17 cellular contexts compared by ENCODE assay signal in genomic region chr12:106743270-106743988, GRCh38. TPM values are rescaled to one million over a fixed set of nuclear protein-coding genes. Genes with fewer than 3 reads are reported as not detected.
DNase-seq lines count a peak whose midpoint lies in the region; ATAC-seq, FAIRE-seq and TF ChIP-seq lines count a peak whose summit lies in the region.
"Had no signal": no experiment of that assay in that cellular context is flagged by ENCODE, and none has a peak within 500 bp of the region (broad histone marks: within the 10 kb centered on the region; RNA-seq: fewer than 3 reads in every experiment).

No MANE protein-coding gene starts in this region.

- TF ChIP-seq POLR2A in H1 (IDR thresholded peaks at IDR 0.05; ENCODE audit: control extremely low read depth in 1 of 2, low read depth in 2 of 2, low read length in 2 of 2), result no peak

- H3K4me3 Mint-ChIP-seq in WTC11, result no peak overlapping the region
- no peak overlapping the region for H3K4me3 Mint-ChIP-seq in activated naive CD4-positive, alpha-beta T cell treated with anti-CD3 and anti-CD28 coated beads for 36 hours
- no peak overlapping the region for H3K4me3 Mint-ChIP-seq in activated CD4-positive, alpha-beta T cell treated with anti-CD3 and anti-CD28 coated beads, Interleukin-2, amount 10 ng/mL, durations not matched to agents 24 days and 14 days
- H3K4me3 Mint-ChIP-seq: CD8-positive, alpha-beta memory T cell had no signal

- no peaks in the 10 kb centered on the region for H3K27me3 Mint-ChIP-seq in WTC11 (ENCODE audit: low read depth)
- H3K27me3 Mint-ChIP-seq in activated naive CD4-positive, alpha-beta T cell treated with anti-CD3 and anti-CD28 coated beads for 36 hours (ENCODE audit: low read depth), result no peaks in the 10 kb centered on the region
- peaks cover 35% of the 10 kb centered on the region for H3K27me3 Mint-ChIP-seq in activated CD4-positive, alpha-beta T cell treated with anti-CD3 and anti-CD28 coated beads, Interleukin-2, amount 10 ng/mL, durations not matched to agents 24 days and 14 days

- no peak overlapping the region for H2BK120ac ChIP-seq in H1 (replicated peaks; ENCODE audit: low read depth, low read length)
- H2BK120ac ChIP-seq in neuronal stem cell (ENCODE audit: low read depth, low read length), result no peak overlapping the region

- H4K5ac ChIP-seq in H1 (ENCODE audit: insufficient read length, low read depth, low read length), result no peak overlapping the region

- H3K9ac ChIP-seq in H1 (replicated peaks in 1 of 4; ENCODE audit: extremely low read depth in 1 of 4, low read depth in 3 of 4, low read length in 3 of 4) (no peak overlapping the region), neuronal stem cell (ENCODE audit: low read depth, low read length, poor library complexity) (no peak overlapping the region)
- H3K9ac ChIP-seq: BLaER1 had no signal

- H3K23ac ChIP-seq in H1 (ENCODE audit: insufficient read length) (no peak overlapping the region), neuronal stem cell (ENCODE audit: low read depth, low read length, poor library complexity) (no peak overlapping the region)

- H3K4ac ChIP-seq in H1 (replicated peaks; ENCODE audit: insufficient read length, low read depth, low read length) (no peak overlapping the region), neuronal stem cell (ENCODE audit: low read length) (no peak overlapping the region)

- H2AK5ac ChIP-seq in H1 (ENCODE audit: low read depth, low read length) (no peak overlapping the region), neuronal stem cell (ENCODE audit: low read depth, low read length) (no peak overlapping the region)

- peaks cover 5% of the 10 kb centered on the region; the same call in 1 of the 2 replicates for H3K9me3 Mint-ChIP-seq in WTC11
- no peaks in the 10 kb centered on the region for H3K9me3 Mint-ChIP-seq in activated naive CD4-positive, alpha-beta T cell treated with anti-CD3 and anti-CD28 coated beads for 36 hours
- H3K9me3 Mint-ChIP-seq in activated CD4-positive, alpha-beta T cell treated with anti-CD3 and anti-CD28 coated beads, Interleukin-2, amount 10 ng/mL, durations not matched to agents 24 days and 14 days, result no peaks in the 10 kb centered on the region
- H3K9me3 Mint-ChIP-seq: CD8-positive, alpha-beta memory T cell had no signal

- H2BK15ac ChIP-seq in H1 (ENCODE audit: low read length) (no peak overlapping the region), neuronal stem cell (ENCODE audit: low read length) (no peak overlapping the region)

- H2BK20ac ChIP-seq in H1 (ENCODE audit: low read length), result no peak overlapping the region

- H3K4me2 ChIP-seq in H1 (ENCODE audit: insufficient read depth in 1 of 2, low read depth in 2 of 2, low read length in 2 of 2), result no peak overlapping the region
- H3K4me2 ChIP-seq in neuronal stem cell (ENCODE audit: insufficient read depth, low read length, poor library complexity, severe bottlenecking), result no peak overlapping the region
- H3K4me2 ChIP-seq: BLaER1 had no signal

- H3K27ac ChIP-seq in H1 (ENCODE audit: low read depth, low read length) (no peak overlapping the region), neuronal stem cell (replicated peaks; ENCODE audit: low read length) (peak overlapping the region; percentile 7)
- H3K27ac ChIP-seq: BLaER1 had no signal

- no peak overlapping the region for H2BK12ac ChIP-seq in H1 (ENCODE audit: low read depth, low read length)
- no peak overlapping the region for H2BK12ac ChIP-seq in neuronal stem cell (ENCODE audit: low read length)

- H3K4me1 Mint-ChIP-seq in WTC11, result peaks cover 49% of the 10 kb centered on the region
- peaks cover 16% of the 10 kb centered on the region for H3K4me1 Mint-ChIP-seq in activated naive CD4-positive, alpha-beta T cell treated with anti-CD3 and anti-CD28 coated beads for 36 hours (ENCODE audit: low read depth)
- peaks cover 13% of the 10 kb centered on the region for H3K4me1 Mint-ChIP-seq in activated CD4-positive, alpha-beta T cell treated with anti-CD3 and anti-CD28 coated beads, Interleukin-2, amount 10 ng/mL, durations not matched to agents 24 days and 14 days

- no peak for TF ChIP-seq CTCF in WTC11 (IDR thresholded peaks at IDR 0.05)
- no peak for TF ChIP-seq CTCF in H1 (IDR thresholded peaks at IDR 0.05; ENCODE audit: control extremely low read depth in 1 of 3, insufficient read depth in 1 of 3, low read depth in 1 of 3, low read length in 3 of 3)

- H4K8ac ChIP-seq in H1 (ENCODE audit: extremely low read depth, insufficient read depth, low read length) (no peak overlapping the region), neuronal stem cell (ENCODE audit: low read depth, low read length) (no peak overlapping the region)

- no peak overlapping the region for H3K14ac ChIP-seq in H1 (ENCODE audit: insufficient read length)
- H3K14ac ChIP-seq in neuronal stem cell (ENCODE audit: low read length), result no peak overlapping the region

- H3K4me1 ChIP-seq in H1 (replicated peaks in 1 of 4; ENCODE audit: control insufficient read depth in 3 of 4, insufficient read depth in 4 of 4, low read length in 3 of 4) (peaks cover 0 to 14% (median 12%) of the 10 kb centered on the region in 4 experiments; a peak in 5 of 7 replicates), neuronal stem cell (ENCODE audit: control insufficient read depth in 2 of 2, insufficient read depth in 1 of 2, low read depth in 1 of 2, low read length in 2 of 2) (peaks cover 0 to 14% of the 10 kb centered on the region in 2 donors)

- no peaks in the 10 kb centered on the region for H3K23me2 ChIP-seq in H1 (ENCODE audit: low read depth, low read length)

- H3K4me3 ChIP-seq in H1 (ENCODE audit: extremely low read depth in 1 of 4, insufficient read depth in 2 of 4, low read depth in 3 of 4, low read length in 4 of 4), result no peak overlapping the region
- no peak overlapping the region for H3K4me3 ChIP-seq in neuronal stem cell (ENCODE audit: low read length in 2 of 2)
- H3K4me3 ChIP-seq: BLaER1 had no signal

- TF ChIP-seq RAD21 in H1 (IDR thresholded peaks at IDR 0.05 in 1 of 2, conservative IDR thresholded peaks at IDR 0.05 in 1 of 2; ENCODE audit: low read depth in 2 of 2, low read length in 2 of 2), result no peak

- H3K36me3 Mint-ChIP-seq in WTC11, result no peaks in the 10 kb centered on the region
- H3K36me3 Mint-ChIP-seq in activated naive CD4-positive, alpha-beta T cell treated with anti-CD3 and anti-CD28 coated beads for 36 hours (ENCODE audit: low read depth), result no peaks in the 10 kb centered on the region
- H3K36me3 Mint-ChIP-seq in activated CD4-positive, alpha-beta T cell treated with anti-CD3 and anti-CD28 coated beads, Interleukin-2, amount 10 ng/mL, durations not matched to agents 24 days and 14 days (ENCODE audit: low read depth), result no peaks in the 10 kb centered on the region

- H3K9me3 ChIP-seq in H1 (ENCODE audit: insufficient read depth in 2 of 2, low read depth in 1 of 2, low read length in 1 of 2) (no peaks in the 10 kb centered on the region), neuronal stem cell (replicated peaks in 1 of 2; ENCODE audit: control insufficient read depth in 2 of 2, insufficient read depth in 1 of 2, low read depth in 1 of 2, low read length in 2 of 2) (peaks cover 0 to 3% of the 10 kb centered on the region in 2 donors)
- H3K9me3 ChIP-seq: BLaER1, Caco-2 had no signal

- H2AFZ ChIP-seq in H1 (ENCODE audit: low read length) (peak overlapping the region; percentile 31; the same call in 1 of the 2 replicates), neuronal stem cell (ENCODE audit: low read length) (no peak overlapping the region)

- H4K91ac ChIP-seq in H1 (replicated peaks; ENCODE audit: insufficient read length, low read length) (no peak overlapping the region), neuronal stem cell (ENCODE audit: low read depth, low read length, poor library complexity) (no peak overlapping the region)

- no peak overlapping the region for H3K27ac Mint-ChIP-seq in WTC11
- no peak overlapping the region for H3K27ac Mint-ChIP-seq in activated naive CD4-positive, alpha-beta T cell treated with anti-CD3 and anti-CD28 coated beads for 36 hours
- no peak overlapping the region for H3K27ac Mint-ChIP-seq in activated CD4-positive, alpha-beta T cell treated with anti-CD3 and anti-CD28 coated beads, Interleukin-2, amount 10 ng/mL, durations not matched to agents 24 days and 14 days
- H3K27ac Mint-ChIP-seq: CD8-positive, alpha-beta memory T cell had no signal

- intact Hi-C loops in activated naive CD4-positive, alpha-beta T cell treated with anti-CD3 and anti-CD28 coated beads for 36 hours (cut with micrococcal nuclease), result no loop called here
- intact Hi-C loops in activated CD4-positive, alpha-beta T cell treated with anti-CD3 and anti-CD28 coated beads, Interleukin-2, amount 10 ng/mL, durations not matched to agents 24 days and 14 days (cut with micrococcal nuclease), result no loop called here

- ATAC-seq in WTC11, result peak; percentile 44
- no peak for ATAC-seq in GM18873 (IDR thresholded peaks at IDR 0.05; ENCODE audit: low FRiP score, unreplicated experiment)
- ATAC-seq: HepG2 had no signal

- H3K36me3 ChIP-seq in H1 (ENCODE audit: control insufficient read depth in 2 of 4, insufficient read depth in 4 of 4, low read length in 3 of 4) (no peaks in the 10 kb centered on the region), neuronal stem cell (replicated peaks in 1 of 2; ENCODE audit: control insufficient read depth in 2 of 2, insufficient read depth in 2 of 2, low read length in 2 of 2) (peaks cover 0 to 99% of the 10 kb centered on the region in 2 donors)
- H3K36me3 ChIP-seq: BLaER1 had no signal

- 64% methylated on average over 8 of the region's 8 CpGs; no CpG with 5 or more reads in 1 of the 2 experiments for WGBS in H1 (ENCODE audit: extremely low coverage in 1 of 2, insufficient coverage in 1 of 2, insufficient read length in 1 of 2, insufficient replicate concordance in 2 of 2, low coverage in 1 of 2, low lambda C conversion rate in 2 of 2, missing lambda C conversion rate in 1 of 2), 2 experiments
- no CpG with 5 or more reads among the region's 8 CpGs for WGBS in neuronal stem cell (ENCODE audit: extremely low coverage in 2 of 2, insufficient read length in 2 of 2, insufficient replicate concordance in 1 of 2), 2 donors

- peak; percentile 64 for DNase-seq in D341Med (ENCODE audit: low spot score)
- no peak for DNase-seq in WTC11 (ENCODE audit: low spot score)
- DNase-seq in H1 (ENCODE audit: low read depth in 1 of 2, low spot score in 2 of 2), result no peak
- DNase-seq in neuronal stem cell (ENCODE audit: low spot score), result peak; percentile 26
- DNase-seq in activated naive CD4-positive, alpha-beta T cell treated with anti-CD3 and anti-CD28 coated beads for 36 hours, result no peak
- no peak for DNase-seq in activated CD4-positive, alpha-beta T cell treated with anti-CD3 and anti-CD28 coated beads, Interleukin-2, amount 10 ng/mL, durations not matched to agents 24 days and 14 days
- DNase-seq: 8988T; AML-193; Caco-2; CD8-positive, alpha-beta memory T cell; DMS53; GF-D8; H7 had no signal

- H3K18ac ChIP-seq in H1 (ENCODE audit: extremely low read depth, low read length) (no peak overlapping the region), neuronal stem cell (ENCODE audit: low read length) (no peak overlapping the region)

- no peaks in the 10 kb centered on the region for H3K79me1 ChIP-seq in H1 (ENCODE audit: low read depth, low read length)
- no peaks in the 10 kb centered on the region for H3K79me1 ChIP-seq in neuronal stem cell (ENCODE audit: low read depth, low read length)

- TF ChIP-seq EP300 in H1 (IDR thresholded peaks at IDR 0.05; ENCODE audit: borderline replicate concordance in 1 of 2, low read depth in 2 of 2, low read length in 2 of 2), result no peak

- CTCF ChIA-PET in WTC11 (lab: Charles Lee) (interaction anchor here (0.8 to 1.8 kb wide), 2 partner anchors 21 to 176 kb away, joined by 3 to 6 read pairs; no protein-coding TSS in a partner anchor), H1 (lab: Charles Lee; ENCODE audit: partially characterized antibody) (interaction anchor here (1.2 to 4.1 kb wide), 2 partner anchors 10 to 22 kb away, joined by 4 to 15 read pairs; no protein-coding TSS in a partner anchor)
- CTCF ChIA-PET in activated naive CD4-positive, alpha-beta T cell treated with anti-CD3 and anti-CD28 coated beads for 36 hours (lab: Charles Lee), result no interaction called here

- H3K56ac ChIP-seq in H1 (replicated peaks; ENCODE audit: insufficient read length, low read depth, low read length), result no peak overlapping the region

- POLR2A ChIA-PET in WTC11 (lab: Charles Lee), result no interaction called here
- POLR2A ChIA-PET in H1 (lab: Charles Lee; ENCODE audit: partially characterized antibody), result interaction anchor here (0.6 kb wide), 1 partner anchor 17 kb away, joined by 3 read pairs; no protein-coding TSS in a partner anchor

- H3K27me3 ChIP-seq in H1 (replicated peaks in 1 of 4; ENCODE audit: control insufficient read depth in 3 of 4, extremely low read depth in 1 of 4, insufficient read depth in 3 of 4, low read length in 3 of 4), result no peaks in the 10 kb centered on the region
- H3K27me3 ChIP-seq in neuronal stem cell (ENCODE audit: control insufficient read depth in 3 of 3, insufficient read depth in 3 of 3, low read depth in 1 of 3, low read length in 3 of 3), result no peaks in the 10 kb centered on the region
- H3K27me3 ChIP-seq: BLaER1 had no signal

- H2BK5ac ChIP-seq in H1 (ENCODE audit: low read depth, low read length), result no peak overlapping the region
- H2BK5ac ChIP-seq in neuronal stem cell (ENCODE audit: low read length), result no peak overlapping the region

- FAIRE-seq in H1 (lab: Jason Lieb, UNC), result peak; percentile 72
- FAIRE-seq: HepG2, HTR-8/SVneo had no signal

- no peaks in the 10 kb centered on the region for H3K79me2 ChIP-seq in H1 (ENCODE audit: control insufficient read depth in 1 of 2, insufficient read depth in 2 of 2, low read length in 2 of 2)

- no peaks in the 10 kb centered on the region for H4K20me1 ChIP-seq in H1 (replicated peaks in 1 of 2; ENCODE audit: control insufficient read depth in 1 of 2, insufficient read depth in 2 of 2, low read length in 2 of 2)
- H4K20me1 ChIP-seq: BLaER1 had no signal

RNA-seq across cellular contexts. Expression of gene RIC8B, which starts 31.1 kb away (rescaled TPM):
- 14.5 to 20.2 TPM (median 17.3 TPM) in 3 replicates for total RNA-seq in WTC11 (2021)
- total RNA-seq in H1 (2021; fragmentation: NEBNext Ultra II Directional; extraction: Animal tissue kit (Norgen Biotek cat#: 25700)), result 23.6 and 25.3 TPM in 2 replicates
- polyA plus RNA-seq in H1 (2011; rRNA removed), result 5.7 and 8.2 TPM in 2 replicates
- 8.9 TPM for polyA plus RNA-seq in H1 (2011; cell fraction: cytosol; rRNA removed)
- 11.2 TPM for polyA plus RNA-seq in H1 (2011; cell fraction: nucleus; rRNA removed)
- 11.9 to 21.6 TPM (median 14.6 TPM) in 4 replicates for polyA plus RNA-seq in H1 (2012, experiment 1 of 2)
- polyA plus RNA-seq in H1 (2012, experiment 2 of 2), result 2.3 TPM
- 10.2 TPM for polyA plus RNA-seq in H1 (2013, experiment 1 of 2)
- 9.6 TPM for polyA plus RNA-seq in H1 (2013, experiment 2 of 2)
- 47.0 and 61.7 TPM in 2 replicates for polyA minus RNA-seq in H1 (2011; rRNA and poly(A)+ RNA removed)
- 8.8 TPM for polyA minus RNA-seq in H1 (2011; cell fraction: cytosol; rRNA and poly(A)+ RNA removed)
- polyA minus RNA-seq in H1 (2011; cell fraction: nucleus; rRNA and poly(A)+ RNA removed), result 49.1 TPM
- 10.3 TPM for polyA plus RNA-seq in neuronal stem cell (2013, experiment 1 of 2)
- 10.1 TPM for polyA plus RNA-seq in neuronal stem cell (2013, experiment 2 of 2)
- total RNA-seq in activated naive CD4-positive, alpha-beta T cell treated with anti-CD3 and anti-CD28 coated beads for 36 hours, result 1 to 10 TPM; 7.3 to 8.1 TPM
- total RNA-seq in activated CD4-positive, alpha-beta T cell treated with anti-CD3 and anti-CD28 coated beads, Interleukin-2, amount 10 ng/mL, durations not matched to agents 24 days and 14 days, result 13.6 and 14.9 TPM in 2 replicates

Comparison
In these comparisons a context has a peak if more than half of its experiments do, and no peak if none do; other contexts are left out.
1. DNase-seq: peak in D341Med (single experiment) and neuronal stem cell (single experiment); none in WTC11 (single experiment), H1 (0 of 2), activated naive CD4-positive, alpha-beta T cell treated with anti-CD3 and anti-CD28 coated beads for 36 hours (single experiment) and activated CD4-positive, alpha-beta T cell treated with anti-CD3 and anti-CD28 coated beads, Interleukin-2, amount 10 ng/mL, durations not matched to agents 24 days and 14 days (single experiment).